8 cellular contexts compared by ENCODE assay signal in genomic region chr10:1616701-1617100, GRCh38.
DNase-seq lines count a peak whose midpoint lies in the region; TF ChIP-seq lines count a peak whose summit lies in the region.
"Not testable (repeated sequence)": the region's sequence is repeated elsewhere in the genome, so short reads cannot be mapped to it uniquely, and the experiment has no call there.

No MANE protein-coding gene starts in this region.

- H3K27me3 ChIP-seq in H9 (ENCODE audit: insufficient read depth, low read length); endodermal cell (ENCODE audit: control insufficient read depth, insufficient read depth, low read length, poor library complexity, severe bottlenecking); mesenchymal stem cell (ENCODE audit: control insufficient read depth in 1 of 2, insufficient read depth in 1 of 2, low read length in 2 of 2): not testable (repeated sequence)
- H3K27me3 ChIP-seq in spleen (replicated peaks in 1 of 7): peaks cover 0 to 34% (median 6%) of the 10 kb centered on the region in 7 donors

- not testable (repeated sequence) for H3K4me3 Mint-ChIP-seq in H9; activated naive CD8-positive, alpha-beta T cell treated with anti-CD3 and anti-CD28 coated beads for 36 hours; endodermal cell; neural crest cell; osteocyte (ENCODE audit: unreplicated experiment)

- not testable (repeated sequence) for TF ChIP-seq CTCF in H9 (conservative IDR thresholded peaks at IDR 0.05); endodermal cell (conservative IDR thresholded peaks at IDR 0.05); neural crest cell (conservative IDR thresholded peaks at IDR 0.05); osteocyte (IDR thresholded peaks at IDR 0.05); spleen (IDR thresholded peaks at IDR 0.05 in 8 of 11, conservative IDR thresholded peaks at IDR 0.05 in 3 of 11)

- DNase-seq in H9; activated naive CD8-positive, alpha-beta T cell treated with anti-CD3 and anti-CD28 coated beads for 36 hours; mesenchymal stem cell; neural crest cell (ENCODE audit: low read depth, low spot score): not testable (repeated sequence)
- DNase-seq in NCI-H748 treated with DMSO at 0.1 percent for 48 hours (lab: John Stamatoyannopoulos, UW): peak; percentile 4
- peak; percentile 86 for DNase-seq in endodermal cell
- peak; percentile 63 for DNase-seq in osteocyte (ENCODE audit: extremely low spot score, unreplicated experiment)
- peak; percentile 30 for DNase-seq in spleen

- not testable (repeated sequence) for H3K36me3 Mint-ChIP-seq in H9 (ENCODE audit: insufficient read depth in 1 of 3, low read depth in 3 of 3); activated naive CD8-positive, alpha-beta T cell treated with anti-CD3 and anti-CD28 coated beads for 36 hours; endodermal cell (ENCODE audit: low read depth); neural crest cell (ENCODE audit: low read depth); osteocyte (ENCODE audit: unreplicated experiment)

- H3T11ph ChIP-seq in H9 (ENCODE audit: low read length): not testable (repeated sequence)

- H4K91ac ChIP-seq in H9 (ENCODE audit: insufficient read length, low read depth, low read length); mesenchymal stem cell (ENCODE audit: low read length): not testable (repeated sequence)

- not testable (repeated sequence) for TF ChIP-seq POLR2A in spleen (IDR thresholded peaks at IDR 0.05)

- H3K9me3 Mint-ChIP-seq in H9; activated naive CD8-positive, alpha-beta T cell treated with anti-CD3 and anti-CD28 coated beads for 36 hours; endodermal cell; neural crest cell: not testable (repeated sequence)
- H3K9me3 Mint-ChIP-seq in osteocyte (ENCODE audit: unreplicated experiment): peaks cover 15% of the 10 kb centered on the region

- peaks cover 18 to 23% of the 10 kb centered on the region in 2 experiments for H3K4me1 Mint-ChIP-seq in H9
- H3K4me1 Mint-ChIP-seq in activated naive CD8-positive, alpha-beta T cell treated with anti-CD3 and anti-CD28 coated beads for 36 hours: not testable (repeated sequence)
- H3K4me1 Mint-ChIP-seq in endodermal cell: peaks cover 19% of the 10 kb centered on the region
- H3K4me1 Mint-ChIP-seq in neural crest cell: peaks cover 32% of the 10 kb centered on the region
- H3K4me1 Mint-ChIP-seq in osteocyte (ENCODE audit: unreplicated experiment): peaks cover 39% of the 10 kb centered on the region

- intact Hi-C loops in spleen (cut with DNase I; ENCODE audit: low total_unique reads): not testable (repeated sequence)

- H3K56ac ChIP-seq in H9 (ENCODE audit: insufficient read length, low read depth, low read length): not testable (repeated sequence)

- not testable (repeated sequence) for H2BK20ac ChIP-seq in H9 (ENCODE audit: low read depth, low read length, poor library complexity, severe bottlenecking)

- H2BK15ac ChIP-seq in H9 (ENCODE audit: low read depth, low read length); mesenchymal stem cell (ENCODE audit: low read depth, poor library complexity, severe bottlenecking): not testable (repeated sequence)

- H3K9ac ChIP-seq in H9 (ENCODE audit: extremely low read depth, insufficient read length, low read length); endodermal cell (ENCODE audit: extremely low read depth, low read length, poor library complexity, severe bottlenecking); mesenchymal stem cell (ENCODE audit: low read length): not testable (repeated sequence)

- H2BK12ac ChIP-seq in H9 (ENCODE audit: insufficient read length, low read depth, low read length); mesenchymal stem cell (ENCODE audit: low read length in 2 of 2): not testable (repeated sequence)

- H2BK120ac ChIP-seq in H9 (ENCODE audit: low read depth, low read length, poor library complexity, severe bottlenecking); mesenchymal stem cell (ENCODE audit: low read depth, low read length): not testable (repeated sequence)

- peak overlapping the region; percentile 44 to 95 (median 68); a peak in 5 of 7 replicates for H3K27ac Mint-ChIP-seq in H9
- H3K27ac Mint-ChIP-seq in activated naive CD8-positive, alpha-beta T cell treated with anti-CD3 and anti-CD28 coated beads for 36 hours: peak overlapping the region; percentile 36
- peak overlapping the region; percentile 96 for H3K27ac Mint-ChIP-seq in endodermal cell
- H3K27ac Mint-ChIP-seq in neural crest cell (ENCODE audit: unreplicated experiment): peak overlapping the region; percentile 57
- peak overlapping the region; percentile 80 for H3K27ac Mint-ChIP-seq in osteocyte (ENCODE audit: unreplicated experiment)

- H3K79me1 ChIP-seq in H9 (ENCODE audit: insufficient read depth, low read depth, low read length, poor library complexity, severe bottlenecking); mesenchymal stem cell (replicated peaks; ENCODE audit: low read length, poor library complexity, severe bottlenecking): not testable (repeated sequence)

- not testable (repeated sequence) for H3K14ac ChIP-seq in H9 (ENCODE audit: insufficient read depth, low read length); mesenchymal stem cell (ENCODE audit: low read length in 2 of 2)

- not testable (repeated sequence) for H3K4ac ChIP-seq in H9 (ENCODE audit: low read depth, low read length); mesenchymal stem cell (ENCODE audit: low read depth in 1 of 2, low read length in 2 of 2)

- not testable (repeated sequence) for H3K4me3 ChIP-seq in endodermal cell (ENCODE audit: low read length); mesenchymal stem cell (ENCODE audit: insufficient read depth in 1 of 2, low read depth in 1 of 2, low read length in 2 of 2); spleen

- H2AK5ac ChIP-seq in H9 (ENCODE audit: insufficient read length, low read length); mesenchymal stem cell (ENCODE audit: low read length, severe bottlenecking): not testable (repeated sequence)

- not testable (repeated sequence) for H2BK5ac ChIP-seq in H9 (ENCODE audit: insufficient read length, low read length); mesenchymal stem cell (ENCODE audit: low read depth, low read length, poor library complexity, severe bottlenecking)

- H3K79me2 ChIP-seq in H9 (ENCODE audit: insufficient read depth, low read length): not testable (repeated sequence)

- H4K20me1 ChIP-seq in H9 (ENCODE audit: control insufficient read depth, insufficient read depth, insufficient read length): not testable (repeated sequence)

- H3K4me2 ChIP-seq in H9 (ENCODE audit: insufficient read depth, insufficient read length, low read length); mesenchymal stem cell (ENCODE audit: low read length, poor library complexity, severe bottlenecking): not testable (repeated sequence)

- no CpG with 5 or more reads among the region's 9 CpGs for WGBS in H9 (ENCODE audit: extremely low coverage, insufficient read length, low lambda C conversion rate)
- 21 to 74% methylated on average over 4 to 9 of the region's 9 CpGs for WGBS in endodermal cell (ENCODE audit: insufficient coverage in 1 of 2, insufficient read length in 1 of 2), 2 experiments
- WGBS in mesenchymal stem cell: 26% methylated on average over 9 of the region's 9 CpGs
- WGBS in spleen, 5 donors: 44 to 62% (median 51%) methylated on average over 9 of the region's 9 CpGs

- not testable (repeated sequence) for H3K4me1 ChIP-seq in H9 (ENCODE audit: insufficient read depth, low read length); endodermal cell (ENCODE audit: control insufficient read depth, insufficient read depth, low read length); mesenchymal stem cell (ENCODE audit: control insufficient read depth, insufficient read depth, low read depth, low read length); spleen

- not testable (repeated sequence) for H3K27me3 Mint-ChIP-seq in H9 (ENCODE audit: low read depth); endodermal cell (ENCODE audit: insufficient read depth); neural crest cell (ENCODE audit: low read depth); osteocyte (ENCODE audit: unreplicated experiment)
- H3K27me3 Mint-ChIP-seq in activated naive CD8-positive, alpha-beta T cell treated with anti-CD3 and anti-CD28 coated beads for 36 hours: peaks cover 15% of the 10 kb centered on the region

- not testable (repeated sequence) for H3K36me3 ChIP-seq in endodermal cell (ENCODE audit: control insufficient read depth, insufficient read depth, low read length); mesenchymal stem cell (ENCODE audit: control insufficient read depth in 1 of 2, insufficient read depth in 2 of 2, low read depth in 1 of 2, low read length in 2 of 2); spleen

- not testable (repeated sequence) for H4K8ac ChIP-seq in H9 (replicated peaks; ENCODE audit: insufficient read length, low read depth, low read length); mesenchymal stem cell (ENCODE audit: low read length)

- not testable (repeated sequence) for H3K18ac ChIP-seq in H9 (ENCODE audit: insufficient read length, low read depth, low read length); mesenchymal stem cell (ENCODE audit: low read depth in 1 of 2, low read length in 2 of 2)

- H4K5ac ChIP-seq in H9 (ENCODE audit: insufficient read length, low read depth, low read length): not testable (repeated sequence)

- not testable (repeated sequence) for H3K23me2 ChIP-seq in H9 (ENCODE audit: insufficient read length, low read depth, low read length, poor library complexity, severe bottlenecking)

- H2AFZ ChIP-seq in H9 (ENCODE audit: low read length); mesenchymal stem cell (ENCODE audit: low read depth, low read length): not testable (repeated sequence)

- H3K9me3 ChIP-seq in H9 (ENCODE audit: control insufficient read depth, low read depth, low read length); endodermal cell (ENCODE audit: control insufficient read depth, low read length): not testable (repeated sequence)
- peaks cover 12% of the 10 kb centered on the region for H3K9me3 ChIP-seq in mesenchymal stem cell (ENCODE audit: control insufficient read depth, low read length)
- H3K9me3 ChIP-seq in spleen: peaks cover 0 to 13% (median 6%) of the 10 kb centered on the region in 8 donors

- not testable (repeated sequence) for H3K27ac ChIP-seq in H9 (ENCODE audit: insufficient read length, low read depth, low read length); spleen
- H3K27ac ChIP-seq in endodermal cell (ENCODE audit: low read depth, low read length) (peak overlapping the region; percentile 85), mesenchymal stem cell (ENCODE audit: low read length, poor library complexity, severe bottlenecking) (peak overlapping the region; percentile 54)

- H3K23ac ChIP-seq in H9 (ENCODE audit: insufficient read length, low read depth, low read length); mesenchymal stem cell (ENCODE audit: low read length in 2 of 2): not testable (repeated sequence)

Comparison
In these comparisons a context has a peak if more than half of its experiments do, and no peak if none do; other contexts are left out.
1. H3K27ac Mint-ChIP-seq: peak in every context shown above with its lines; median percentile 96 in endodermal cell; 80 in osteocyte; 68 in H9; 57 in neural crest cell; 36 in activated naive CD8-positive, alpha-beta T cell treated with anti-CD3 and anti-CD28 coated beads for 36 hours.